ENCODE assay signal across 26 cellular contexts in the genomic region with DNA sequence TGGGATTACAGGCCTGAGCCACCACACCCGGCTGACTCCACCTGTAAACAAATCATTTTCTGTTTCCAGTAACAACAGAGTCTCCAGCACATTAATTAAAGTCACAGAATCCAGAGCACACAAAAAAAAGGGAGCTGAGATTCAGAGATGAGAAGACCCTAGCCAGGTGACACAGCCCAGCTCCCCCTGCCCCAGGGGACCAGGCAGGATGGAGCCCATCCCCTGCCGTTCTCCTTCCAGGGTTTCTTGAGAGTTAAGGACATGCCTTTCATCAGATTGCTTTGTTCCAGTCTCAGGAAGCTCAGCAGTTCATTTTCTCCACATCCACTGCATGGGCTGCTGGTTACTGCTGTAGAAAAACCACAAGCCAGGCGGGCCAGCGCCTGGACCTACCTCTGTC.
A peak's percentile ranks its signal among the peaks of the same experiment; 100 is the strongest.
DNase-seq lines count a peak whose midpoint lies in the region; ATAC-seq lines count a peak whose summit lies in the region.
"Had no signal": no experiment of that assay in that cellular context is flagged by ENCODE, and none has a peak within 500 bp of the region (broad histone marks: within the 10 kb centered on the region; RNA-seq: fewer than 3 reads in every experiment).

No MANE protein-coding gene starts in this region.

- no peak overlapping the region for H3K23ac ChIP-seq in mesendoderm (ENCODE audit: low read length)
- H3K23ac ChIP-seq in trophoblast cell (ENCODE audit: low read length), result no peak overlapping the region

- no peak overlapping the region for H2AK5ac ChIP-seq in mesendoderm (ENCODE audit: low read length)
- H2AK5ac ChIP-seq in trophoblast cell (ENCODE audit: low read length), result no peak overlapping the region

- no peak overlapping the region for H4K5ac ChIP-seq in mesendoderm (ENCODE audit: low read length)

- WGBS in mesendoderm (ENCODE audit: extremely low coverage, insufficient coverage, low lambda C conversion rate), result no CpG with 5 or more reads among the region's 4 CpGs
- WGBS in trophoblast cell (ENCODE audit: extremely low coverage, insufficient coverage, insufficient read length), result no CpG with 5 or more reads among the region's 4 CpGs

- H3K4me1 ChIP-seq in mesendoderm (ENCODE audit: control insufficient read depth, low read depth, low read length) (peaks cover 2% of the 10 kb centered on the region), trophoblast cell (ENCODE audit: control insufficient read depth in 1 of 2, insufficient read depth in 2 of 2, low read length in 2 of 2) (no peaks in the 10 kb centered on the region)
- H3K4me1 ChIP-seq: left lung had no signal

- no peak overlapping the region for H4K12ac ChIP-seq in trophoblast cell (ENCODE audit: low read depth, low read length)

- H3K9ac ChIP-seq in mesendoderm (ENCODE audit: low read length), result no peak overlapping the region
- H3K9ac ChIP-seq in trophoblast cell (ENCODE audit: low read length), result no peak overlapping the region
- H3K9ac ChIP-seq: GM23248, parathyroid adenoma had no signal

- peaks cover 7 to 23% of the 10 kb centered on the region in 2 donors for H3K27me3 Mint-ChIP-seq in natural killer cell treated with Interleukin-12 subunit alpha and Interleukin-12 subunit beta and Interleukin-15 and Interleukin-18, amount 100 ng/mL, for 72 hours
- H3K27me3 Mint-ChIP-seq: activated CD4-positive, alpha-beta T cell treated with anti-CD3 and anti-CD28 coated beads, Interleukin-2, amount 10 ng/mL, durations not matched to agents 24 days and 14 days had no signal

- H3K9me3 Mint-ChIP-seq in natural killer cell treated with Interleukin-12 subunit alpha and Interleukin-12 subunit beta and Interleukin-15 and Interleukin-18, amount 100 ng/mL, for 72 hours, result no peaks in the 10 kb centered on the region
- H3K9me3 Mint-ChIP-seq: activated CD4-positive, alpha-beta T cell treated with anti-CD3 and anti-CD28 coated beads, Interleukin-2, amount 10 ng/mL, durations not matched to agents 24 days and 14 days; activated naive CD4-positive, alpha-beta T cell treated with anti-CD3 and anti-CD28 coated beads for 36 hours; nephron had no signal

- peaks cover 2% of the 10 kb centered on the region for H3K9me3 ChIP-seq in trophoblast cell (ENCODE audit: insufficient read depth, low read depth, low read length)
- H3K9me3 ChIP-seq: left lung had no signal

- no peak overlapping the region for H3K14ac ChIP-seq in trophoblast cell (ENCODE audit: low read length)

- no peaks in the 10 kb centered on the region for H3K36me3 ChIP-seq in mesendoderm (ENCODE audit: control insufficient read depth, insufficient read depth, low read length)
- no peaks in the 10 kb centered on the region for H3K36me3 ChIP-seq in trophoblast cell (ENCODE audit: control insufficient read depth in 1 of 2, insufficient read depth in 2 of 2, low read length in 2 of 2)
- H3K36me3 ChIP-seq: left lung had no signal

- no peak overlapping the region for H4K8ac ChIP-seq in mesendoderm (ENCODE audit: low read depth, low read length)
- no peak overlapping the region for H4K8ac ChIP-seq in trophoblast cell (ENCODE audit: low read depth, low read length)

- no peak overlapping the region for H3K18ac ChIP-seq in mesendoderm (ENCODE audit: low read length)
- no peak overlapping the region for H3K18ac ChIP-seq in trophoblast cell (ENCODE audit: low read length)

- DNase-seq in DMS79 (lab: John Stamatoyannopoulos, UW), result peak; percentile 48
- peak; percentile 34 for DNase-seq in NCI-H1417 treated with DMSO at 0.1 percent for 48 hours (lab: John Stamatoyannopoulos, UW)
- peak; percentile 5 for DNase-seq in NCI-H345 treated with DMSO at 0.1 percent for 48 hours (lab: John Stamatoyannopoulos, UW; ENCODE audit: unreplicated experiment)
- DNase-seq in mesenteric fat pad (ENCODE audit: low spot score), result peak; percentile 55
- DNase-seq in mesendoderm, result no peak
- no peak for DNase-seq in natural killer cell treated with Interleukin-12 subunit alpha and Interleukin-12 subunit beta and Interleukin-15 and Interleukin-18, amount 100 ng/mL, for 72 hours (ENCODE audit: low spot score)
- DNase-seq in trophoblast cell, result no peak
- DNase-seq: activated CD4-positive, alpha-beta T cell treated with anti-CD3 and anti-CD28 coated beads, Interleukin-2, amount 10 ng/mL, durations not matched to agents 24 days and 14 days; activated naive CD4-positive, alpha-beta T cell treated with anti-CD3 and anti-CD28 coated beads for 36 hours; amniotic stem cell; DMS 273 treated with DMSO at 0.1 percent for 48 hours; GM23248; HFFc6; hypothalamus; left lung; NCI-H524; right cardiac atrium; stimulated activated CD4-positive, alpha-beta T cell treated with anti-CD3 and anti-CD28 coated beads, Interleukin-4, amount 100 ng/mL, for 4 hours; stimulated activated naive CD4-positive, alpha-beta T cell; T-helper 2 cell had no signal

- H2BK12ac ChIP-seq in trophoblast cell (ENCODE audit: low read length), result no peak overlapping the region

- H3K27me3 ChIP-seq in mesendoderm (ENCODE audit: insufficient read depth, low read length, poor library complexity), result no peaks in the 10 kb centered on the region
- H3K27me3 ChIP-seq in trophoblast cell (ENCODE audit: insufficient read depth, low read length), result no peaks in the 10 kb centered on the region

- no peak overlapping the region for H3K4me3 Mint-ChIP-seq in natural killer cell treated with Interleukin-12 subunit alpha and Interleukin-12 subunit beta and Interleukin-15 and Interleukin-18, amount 100 ng/mL, for 72 hours
- H3K4me3 Mint-ChIP-seq: activated CD4-positive, alpha-beta T cell treated with anti-CD3 and anti-CD28 coated beads, Interleukin-2, amount 10 ng/mL, durations not matched to agents 24 days and 14 days; activated naive CD4-positive, alpha-beta T cell treated with anti-CD3 and anti-CD28 coated beads for 36 hours; HFFc6; nephron had no signal

- H2BK15ac ChIP-seq in mesendoderm (replicated peaks; ENCODE audit: low read depth), result no peak overlapping the region

- no peak overlapping the region for H3K27ac ChIP-seq in mesendoderm (ENCODE audit: low read depth, low read length)
- no peak overlapping the region for H3K27ac ChIP-seq in trophoblast cell (ENCODE audit: low read depth, low read length)
- H3K27ac ChIP-seq: coronary artery, GM23248, left lung, parathyroid adenoma, RWPE1, SK-N-MC had no signal

- H3K79me2 ChIP-seq in mesendoderm (ENCODE audit: control insufficient read depth, insufficient read depth, low read length) (no peaks in the 10 kb centered on the region), trophoblast cell (ENCODE audit: control insufficient read depth, insufficient read depth, low read length, poor library complexity) (no peaks in the 10 kb centered on the region)

- H3K79me1 ChIP-seq in mesendoderm (ENCODE audit: low read length) (no peaks in the 10 kb centered on the region), trophoblast cell (ENCODE audit: low read length) (no peaks in the 10 kb centered on the region)

- H4K91ac ChIP-seq in trophoblast cell (ENCODE audit: low read depth, low read length), result no peak overlapping the region

- H3K56ac ChIP-seq in mesendoderm (ENCODE audit: low read length), result no peak overlapping the region

- no peaks in the 10 kb centered on the region for H3K4me1 Mint-ChIP-seq in natural killer cell treated with Interleukin-12 subunit alpha and Interleukin-12 subunit beta and Interleukin-15 and Interleukin-18, amount 100 ng/mL, for 72 hours (ENCODE audit: low read depth in 2 of 2)
- H3K4me1 Mint-ChIP-seq: activated CD4-positive, alpha-beta T cell treated with anti-CD3 and anti-CD28 coated beads, Interleukin-2, amount 10 ng/mL, durations not matched to agents 24 days and 14 days had no signal

- no peak overlapping the region for H3K27ac Mint-ChIP-seq in natural killer cell treated with Interleukin-12 subunit alpha and Interleukin-12 subunit beta and Interleukin-15 and Interleukin-18, amount 100 ng/mL, for 72 hours
- H3K27ac Mint-ChIP-seq: activated CD4-positive, alpha-beta T cell treated with anti-CD3 and anti-CD28 coated beads, Interleukin-2, amount 10 ng/mL, durations not matched to agents 24 days and 14 days; activated naive CD4-positive, alpha-beta T cell treated with anti-CD3 and anti-CD28 coated beads for 36 hours; HFFc6 had no signal

- H2BK120ac ChIP-seq in mesendoderm (ENCODE audit: low read depth, low read length), result no peak overlapping the region
- no peak overlapping the region for H2BK120ac ChIP-seq in trophoblast cell (ENCODE audit: insufficient read depth, low read length, poor library complexity)

- ATAC-seq in natural killer cell treated with Interleukin-12 subunit alpha and Interleukin-12 subunit beta and Interleukin-15 and Interleukin-18, amount 100 ng/mL, for 72 hours, result no peak
- ATAC-seq: HepG2, left lung, right cardiac atrium had no signal

- H3K4ac ChIP-seq in mesendoderm (ENCODE audit: low read depth, low read length), result no peak overlapping the region
- H3K4ac ChIP-seq in trophoblast cell (ENCODE audit: low read depth, low read length), result no peak overlapping the region

- H2BK5ac ChIP-seq in mesendoderm (ENCODE audit: low read length) (no peak overlapping the region), trophoblast cell (ENCODE audit: low read depth, low read length, poor library complexity) (no peak overlapping the region)

- H3K4me2 ChIP-seq in mesendoderm (ENCODE audit: low read length) (no peak overlapping the region), trophoblast cell (ENCODE audit: low read length) (no peak overlapping the region)

- H3K4me3 ChIP-seq in mesendoderm (ENCODE audit: low read length) (no peak overlapping the region), trophoblast cell (ENCODE audit: low read depth, low read length) (no peak overlapping the region)
- H3K4me3 ChIP-seq: coronary artery, GM23248, left lung, SK-N-MC had no signal

- no peaks in the 10 kb centered on the region for H3K36me3 Mint-ChIP-seq in natural killer cell treated with Interleukin-12 subunit alpha and Interleukin-12 subunit beta and Interleukin-15 and Interleukin-18, amount 100 ng/mL, for 72 hours

- H2AFZ ChIP-seq in trophoblast cell (ENCODE audit: insufficient read depth, low read length, poor library complexity), result no peak overlapping the region
- H2AFZ ChIP-seq: GM23248 had no signal

Comparison
In these comparisons a context has a peak if more than half of its experiments do, and no peak if none do; other contexts are left out.
1. DNase-seq: peak in DMS79 (single experiment), NCI-H1417 treated with DMSO at 0.1 percent for 48 hours (single experiment), NCI-H345 treated with DMSO at 0.1 percent for 48 hours (single experiment) and mesenteric fat pad (single experiment); none in mesendoderm (single experiment), natural killer cell treated with Interleukin-12 subunit alpha and Interleukin-12 subunit beta and Interleukin-15 and Interleukin-18, amount 100 ng/mL, for 72 hours (single experiment) and trophoblast cell (0 of 2).